In the genomic region with DNA sequence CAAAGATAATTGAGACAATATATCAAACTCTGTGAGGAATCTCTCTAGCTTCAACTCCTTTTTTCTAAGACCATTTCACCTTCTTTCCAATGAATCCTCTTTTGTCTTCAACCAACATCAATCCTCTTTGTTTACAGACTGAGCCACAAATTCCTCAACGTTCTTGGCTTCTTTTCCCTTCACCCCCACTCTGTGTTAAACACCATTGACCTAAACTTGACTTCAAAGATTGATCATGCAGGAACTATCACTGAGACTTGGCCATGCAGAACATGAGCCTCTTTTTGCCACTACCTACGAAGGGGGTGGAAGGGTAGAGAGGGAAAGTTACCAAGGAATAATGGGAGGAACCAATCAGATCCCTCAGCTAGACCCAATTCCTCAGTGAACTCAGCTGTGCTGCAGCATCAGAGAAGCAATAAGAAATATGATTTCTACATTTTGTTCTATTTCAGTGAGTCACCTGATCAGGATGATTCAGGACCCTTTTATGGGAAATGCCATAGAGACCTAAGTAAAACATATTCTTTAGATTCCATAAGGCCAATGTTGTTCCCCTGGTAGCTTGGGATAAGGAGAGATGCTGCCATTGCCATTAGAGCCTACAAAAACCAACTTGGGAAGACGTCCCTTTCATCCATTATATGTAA, we compare ENCODE assay signal across 24 cellular contexts.
"Had no signal": no experiment of that assay in that cellular context is flagged by ENCODE, and none has a peak within 500 bp of the region (broad histone marks: within the 10 kb centered on the region; RNA-seq: fewer than 3 reads in every experiment).

No MANE protein-coding gene starts in this region.

- H3K36me3 Mint-ChIP-seq: activated naive CD4-positive, alpha-beta T cell treated with anti-CD3 and anti-CD28 coated beads, Interleukin-2, amount 10 ng/mL, durations not matched to agents 7 days and 5 days; memory B cell; naive B cell; stimulated activated memory B cell treated with anti-CD40 and anti-IgM and Interleukin-4, amounts not matched to agents 10 μg/mL and 1 μg/mL and 100 μg/mL, for 72 hours had no signal

- H3K27me3 Mint-ChIP-seq: activated naive CD4-positive, alpha-beta T cell treated with anti-CD3 and anti-CD28 coated beads, Interleukin-2, amount 10 ng/mL, durations not matched to agents 7 days and 5 days; dendritic cell treated with granulocyte-macrophage colony-stimulating factor and Interleukin-4, amounts not matched to agents 40 ng/mL and 50 ng/mL, for 4 days; stimulated activated memory B cell treated with anti-CD40 and anti-IgM and Interleukin-4, amounts not matched to agents 10 μg/mL and 1 μg/mL and 100 μg/mL, for 72 hours; T-helper 17 cell had no signal

- ATAC-seq: activated naive CD8-positive, alpha-beta T cell treated with anti-CD3 and anti-CD28 coated beads, Interleukin-2, amount 50 U/mL, for 24 hours; foreskin keratinocyte; left ventricle myocardium superior; mucosa of descending colon; pancreas; right lobe of liver; stimulated activated memory B cell treated with anti-CD40 and anti-IgM and Interleukin-4, amounts not matched to agents 10 μg/mL and 1 μg/mL and 100 μg/mL, for 72 hours; T-helper 17 cell; upper lobe of right lung had no signal

- H3K9me3 Mint-ChIP-seq: activated naive CD8-positive, alpha-beta T cell treated with anti-CD3 and anti-CD28 coated beads, Interleukin-2, amount 50 U/mL, for 24 hours had no signal

- H3K9me3 ChIP-seq: esophagus muscularis mucosa, mucosa of descending colon, pancreas, right lobe of liver, upper lobe of right lung had no signal

- DNase-seq: activated CD4-positive, alpha-beta T cell treated with anti-CD3 and anti-CD28 coated beads for 1 hour; activated CD8-positive, alpha-beta memory T cell treated with anti-CD3 and anti-CD28 coated beads for 24 hours; activated CD8-positive, alpha-beta memory T cell treated with anti-CD3 and anti-CD28 coated beads, Interleukin-2, amount 50 U/mL, for 48 hours; activated effector memory CD4-positive, alpha-beta T cell treated with Interleukin-2 at 50 U/mL for 16 hours; activated naive CD4-positive, alpha-beta T cell treated with anti-CD3 and anti-CD28 coated beads, Interleukin-2, amount 10 ng/mL, durations not matched to agents 7 days and 5 days; activated naive CD8-positive, alpha-beta T cell treated with anti-CD3 and anti-CD28 coated beads, Interleukin-2, amount 50 U/mL, for 24 hours; activated T-cell treated with anti-CD3 and anti-CD28 coated beads, Interleukin-2, amount 50 U/mL, for 48 hours; anterior cingulate cortex; effector CD8-positive, alpha-beta T cell; foreskin keratinocyte; hypothalamus; left ventricle myocardium superior; mucosa of descending colon; naive B cell; pancreas; right lobe of liver; stimulated activated CD4-positive, alpha-beta T cell treated with anti-CD3 and anti-CD28 coated beads, Interleukin-4, amount 100 ng/mL, for 4 hours; T-helper 17 cell; upper lobe of right lung; WERI-Rb-1 had no signal

- H3K4me3 Mint-ChIP-seq: activated naive CD4-positive, alpha-beta T cell treated with anti-CD3 and anti-CD28 coated beads, Interleukin-2, amount 10 ng/mL, durations not matched to agents 7 days and 5 days; activated naive CD8-positive, alpha-beta T cell treated with anti-CD3 and anti-CD28 coated beads, Interleukin-2, amount 50 U/mL, for 24 hours; dendritic cell treated with granulocyte-macrophage colony-stimulating factor and Interleukin-4, amounts not matched to agents 40 ng/mL and 50 ng/mL, for 4 days; memory B cell; naive B cell; stimulated activated memory B cell treated with anti-CD40 and anti-IgM and Interleukin-4, amounts not matched to agents 10 μg/mL and 1 μg/mL and 100 μg/mL, for 72 hours; T-helper 17 cell had no signal

- H3K4me1 Mint-ChIP-seq: activated naive CD4-positive, alpha-beta T cell treated with anti-CD3 and anti-CD28 coated beads, Interleukin-2, amount 10 ng/mL, durations not matched to agents 7 days and 5 days; activated naive CD8-positive, alpha-beta T cell treated with anti-CD3 and anti-CD28 coated beads, Interleukin-2, amount 50 U/mL, for 24 hours; memory B cell; naive B cell; stimulated activated memory B cell treated with anti-CD40 and anti-IgM and Interleukin-4, amounts not matched to agents 10 μg/mL and 1 μg/mL and 100 μg/mL, for 72 hours; T-helper 17 cell had no signal

- H3K27ac ChIP-seq: esophagus muscularis mucosa, foreskin keratinocyte, pancreas, right lobe of liver, upper lobe of right lung, WERI-Rb-1 had no signal

- H3K27ac Mint-ChIP-seq: activated naive CD4-positive, alpha-beta T cell treated with anti-CD3 and anti-CD28 coated beads, Interleukin-2, amount 10 ng/mL, durations not matched to agents 7 days and 5 days; activated naive CD8-positive, alpha-beta T cell treated with anti-CD3 and anti-CD28 coated beads, Interleukin-2, amount 50 U/mL, for 24 hours; dendritic cell treated with granulocyte-macrophage colony-stimulating factor and Interleukin-4, amounts not matched to agents 40 ng/mL and 50 ng/mL, for 4 days; memory B cell; naive B cell; stimulated activated memory B cell treated with anti-CD40 and anti-IgM and Interleukin-4, amounts not matched to agents 10 μg/mL and 1 μg/mL and 100 μg/mL, for 72 hours; T-helper 17 cell had no signal

- H3K4me1 ChIP-seq: foreskin keratinocyte, pancreas, right lobe of liver, upper lobe of right lung had no signal

- H3K27me3 ChIP-seq: esophagus muscularis mucosa, foreskin keratinocyte, pancreas, right lobe of liver, upper lobe of right lung had no signal

- H3K4me3 ChIP-seq: esophagus muscularis mucosa, mucosa of descending colon, pancreas, right lobe of liver, upper lobe of right lung had no signal

- H3K36me3 ChIP-seq: esophagus muscularis mucosa, pancreas, right lobe of liver, upper lobe of right lung, WERI-Rb-1 had no signal
